Comparison of ENCODE assay signal across 21 cellular contexts in genomic region chr5:103867857-103868598, GRCh38.
DNase-seq lines count a peak whose midpoint lies in the region; ATAC-seq, FAIRE-seq and TF ChIP-seq lines count a peak whose summit lies in the region.
"Had no signal": no experiment of that assay in that cellular context is flagged by ENCODE, and none has a peak within 500 bp of the region (broad histone marks: within the 10 kb centered on the region; RNA-seq: fewer than 3 reads in every experiment).

No MANE protein-coding gene starts in this region.

- H3K27ac ChIP-seq in heart left ventricle, result no peak overlapping the region
- H3K27ac ChIP-seq: brain microvascular endothelial cell, gastroesophageal sphincter, KMS-11, SK-N-MC had no signal

- H3K36me3 ChIP-seq in heart left ventricle, result no peaks in the 10 kb centered on the region
- H3K36me3 ChIP-seq: brain microvascular endothelial cell, gastroesophageal sphincter had no signal

- 75 to 81% (median 79%) methylated on average over 5 of the region's 5 CpGs for WGBS in heart left ventricle, 4 donors

- intact Hi-C loops in heart left ventricle (cut with DNase I), result no loop called here

- no peak for TF ChIP-seq POLR2A in heart left ventricle (IDR thresholded peaks at IDR 0.05)

- no peaks in the 10 kb centered on the region for H3K27me3 ChIP-seq in heart left ventricle
- H3K27me3 ChIP-seq: brain microvascular endothelial cell, gastroesophageal sphincter had no signal

- peak; percentile 51 for FAIRE-seq in D721Med (lab: Jason Lieb, UNC)
- FAIRE-seq in HTR-8/SVneo (lab: Jason Lieb, UNC), result peak; percentile 4
- FAIRE-seq: GM18507, TTC549 had no signal

- ATAC-seq in heart left ventricle, result no peak
- ATAC-seq in GM21825 (IDR thresholded peaks at IDR 0.05; ENCODE audit: unreplicated experiment), result no peak
- ATAC-seq: activated T-cell treated with anti-CD3 and anti-CD28 coated beads, Interleukin-2, amount 50 U/mL, for 72 hours; CD8-positive, alpha-beta T cell; gastroesophageal sphincter; natural killer cell treated with Interleukin-12 subunit alpha and Interleukin-12 subunit beta and Interleukin-15 and Interleukin-18, amount 100 ng/mL, for 72 hours had no signal

- DNase-seq in D721Med (ENCODE audit: insufficient read length, low spot score), result no peak
- no peak for DNase-seq in HTR-8/SVneo (ENCODE audit: insufficient read length, low spot score)
- DNase-seq in SK-N-DZ (ENCODE audit: low spot score), result peak; percentile 97
- DNase-seq in left kidney (ENCODE audit: low read depth, low spot score), result peak; percentile 4
- no peak for DNase-seq in NCI-H2029 treated with DMSO at 0.1 percent for 48 hours (lab: John Stamatoyannopoulos, UW)
- DNase-seq in putamen (ENCODE audit: low spot score), result no peak
- DNase-seq in heart left ventricle, result no peak
- DNase-seq: activated naive CD8-positive, alpha-beta T cell treated with anti-CD3 and anti-CD28 coated beads for 36 hours; activated T-cell treated with anti-CD3 and anti-CD28 coated beads, Interleukin-2, amount 50 U/mL, for 72 hours; brain microvascular endothelial cell; CD8-positive, alpha-beta T cell; DND-41; erythroblast; stimulated activated CD4-positive, alpha-beta T cell treated with anti-CD3 and anti-CD28 coated beads, Interleukin-15, amount 100 ng/mL, for 24 hours had no signal

- no peak overlapping the region for H3K4me3 ChIP-seq in heart left ventricle
- H3K4me3 ChIP-seq: gastroesophageal sphincter, SK-N-MC had no signal

- no peaks in the 10 kb centered on the region for H3K4me1 ChIP-seq in heart left ventricle
- H3K4me1 ChIP-seq: gastroesophageal sphincter had no signal

- H3K9me3 ChIP-seq in heart left ventricle, result no peaks in the 10 kb centered on the region
- H3K9me3 ChIP-seq: gastroesophageal sphincter had no signal

- TF ChIP-seq CTCF in D721Med (IDR thresholded peaks at IDR 0.05; ENCODE audit: insufficient read depth, missing control alignments), result no peak
- TF ChIP-seq CTCF in heart left ventricle (IDR thresholded peaks at IDR 0.05), result no peak

Comparison
In these comparisons a context has a peak if more than half of its experiments do, and no peak if none do; other contexts are left out.
1. DNase-seq: peak in SK-N-DZ (single experiment) and left kidney (single experiment); none in D721Med (single experiment), HTR-8/SVneo (single experiment), NCI-H2029 treated with DMSO at 0.1 percent for 48 hours (single experiment), putamen (single experiment) and heart left ventricle (0 of 5).